7 cellular contexts compared by ENCODE assay signal in genomic region chr11:87722756-87723599, GRCh38.
DNase-seq lines count a peak whose midpoint lies in the region; ATAC-seq and TF ChIP-seq lines count a peak whose summit lies in the region.

No MANE protein-coding gene starts in this region.

- no peaks in the 10 kb centered on the region for H3K9me3 Mint-ChIP-seq in brain
- H3K9me3 Mint-ChIP-seq in nephron: no peaks in the 10 kb centered on the region

- H3K36me3 Mint-ChIP-seq in brain: no peaks in the 10 kb centered on the region
- H3K36me3 Mint-ChIP-seq in nephron (ENCODE audit: low read depth): no peaks in the 10 kb centered on the region

- H3K27me3 Mint-ChIP-seq in brain (no peaks in the 10 kb centered on the region), nephron (ENCODE audit: low read depth) (no peaks in the 10 kb centered on the region)

- H3K4me1 Mint-ChIP-seq in brain (peaks cover 14% of the 10 kb centered on the region), nephron (peaks cover 11% of the 10 kb centered on the region)

- in situ Hi-C loops in KBM-7 (cut with MboI; ENCODE audit: low pct_unique_long_range_greater_than_20kb, low sequenced_read_pairs): no loop called here

- ATAC-seq in GM21381 (IDR thresholded peaks at IDR 0.05; ENCODE audit: unreplicated experiment): peak; percentile 73
- no peak for ATAC-seq in activated CD4-positive, CD25-positive, alpha-beta regulatory T cell treated with anti-CD3 and anti-CD28 coated beads, Interleukin-2, amount 50 U/mL, for 24 hours

- H3K4me3 Mint-ChIP-seq in brain (no peak overlapping the region), nephron (no peak overlapping the region)

- H3K27ac Mint-ChIP-seq in brain: no peak overlapping the region
- no peak overlapping the region for H3K27ac Mint-ChIP-seq in nephron

- DNase-seq in GM03348 (ENCODE audit: low spot score) (peak; percentile 46), KBM-7 (peak; percentile 5), NOMO-1 (lab: John Stamatoyannopoulos, UW; ENCODE audit: unreplicated experiment in 2 of 2) (no peak)

- peak; percentile 45 to 67 for TF ChIP-seq CTCF in brain (conservative IDR thresholded peaks at IDR 0.05)
- peak; percentile 21 to 47 (median 43) for TF ChIP-seq CTCF in nephron (IDR thresholded peaks at IDR 0.05; ENCODE audit: unreplicated experiment in 3 of 3)

Comparison
In these comparisons a context has a peak if more than half of its experiments do, and no peak if none do; other contexts are left out.
1. DNase-seq: peak in GM03348 (single experiment) and KBM-7 (single experiment); none in NOMO-1 (0 of 2).